21 cellular contexts compared by ENCODE assay signal in genomic region chr11:66218026-66218425, GRCh38. TPM values are rescaled to one million over a fixed set of nuclear protein-coding genes. Genes with fewer than 3 reads are reported as not detected.
DNase-seq lines count a peak whose midpoint lies in the region; ATAC-seq, FAIRE-seq and TF ChIP-seq lines count a peak whose summit lies in the region.
"Had no signal": no experiment of that assay in that cellular context is flagged by ENCODE, and none has a peak within 500 bp of the region (broad histone marks: within the 10 kb centered on the region; RNA-seq: fewer than 3 reads in every experiment).

No MANE protein-coding gene starts in this region.

- peaks cover 6 to 78% (median 30%) of the 10 kb centered on the region in 3 donors for H3K36me3 Mint-ChIP-seq in CD8-positive, alpha-beta memory T cell
- peaks cover 32% of the 10 kb centered on the region for H3K36me3 Mint-ChIP-seq in activated CD4-positive, alpha-beta memory T cell treated with anti-CD3 and anti-CD28 coated beads for 36 hours
- H3K36me3 Mint-ChIP-seq in memory B cell, result peaks cover 31% of the 10 kb centered on the region

- no peak overlapping the region for H3K27ac ChIP-seq in CD8-positive, alpha-beta memory T cell (ENCODE audit: low read depth, low read length)
- H3K27ac ChIP-seq: 22Rv1, skin epidermis, thyroid gland had no signal

- TF ChIP-seq POLR2A in GM12891 (IDR thresholded peaks at IDR 0.05; ENCODE audit: low read depth, low read length), result no peak

- ATAC-seq in memory B cell (ENCODE audit: low read depth) (no peak), GM19324 (IDR thresholded peaks at IDR 0.05; ENCODE audit: low FRiP score, unreplicated experiment) (no peak), GM21360 (IDR thresholded peaks at IDR 0.05; ENCODE audit: unreplicated experiment) (no peak)
- ATAC-seq: GM23338 had no signal

- H3K4me1 ChIP-seq in CD8-positive, alpha-beta memory T cell (ENCODE audit: insufficient read depth, low read length), result peaks cover 9% of the 10 kb centered on the region
- H3K4me1 ChIP-seq: thyroid gland had no signal

- peaks cover 8 to 13% (median 12%) of the 10 kb centered on the region in 3 donors for H3K4me1 Mint-ChIP-seq in CD8-positive, alpha-beta memory T cell
- peaks cover 14% of the 10 kb centered on the region for H3K4me1 Mint-ChIP-seq in activated CD4-positive, alpha-beta memory T cell treated with anti-CD3 and anti-CD28 coated beads for 36 hours (ENCODE audit: low read depth)
- peaks cover 12% of the 10 kb centered on the region for H3K4me1 Mint-ChIP-seq in memory B cell

- CTCF ChIA-PET in CD8-positive, alpha-beta memory T cell (lab: Charles Lee), result interaction anchor here (1.4 kb wide), 1 partner anchor 41 kb away, joined by 3 read pairs; no protein-coding TSS in a partner anchor
- CTCF ChIA-PET in activated CD4-positive, alpha-beta memory T cell treated with anti-CD3 and anti-CD28 coated beads for 36 hours (lab: Charles Lee), result no interaction called here

- peak; percentile 45 for DNase-seq in NCI-H146 (lab: John Stamatoyannopoulos, UW)
- DNase-seq in NCI-H146 treated with DMSO at 0.1 percent for 48 hours (lab: John Stamatoyannopoulos, UW; ENCODE audit: unreplicated experiment), result no peak
- DNase-seq in CD8-positive, alpha-beta memory T cell, result no peak
- peak; percentile 4 for DNase-seq in activated CD4-positive, alpha-beta memory T cell treated with anti-CD3 and anti-CD28 coated beads for 36 hours
- DNase-seq in memory B cell (ENCODE audit: low spot score in 2 of 2), result no peak
- DNase-seq in GM12891 (ENCODE audit: insufficient read length, low spot score), result no peak
- DNase-seq: DMS153; IMR-90; MV-4-11; NCI-H2081; NCI-H524 treated with DMSO at 0.1 percent for 48 hours; OCI-M1; stimulated activated CD4-positive, alpha-beta T cell treated with anti-CD3 and anti-CD28 coated beads, Interleukin-4, amount 100 ng/mL, for 24 hours; thyroid gland had no signal

- peaks cover 0 to 2% of the 10 kb centered on the region in 2 donors for H3K27me3 Mint-ChIP-seq in CD8-positive, alpha-beta memory T cell
- H3K27me3 Mint-ChIP-seq in activated CD4-positive, alpha-beta memory T cell treated with anti-CD3 and anti-CD28 coated beads for 36 hours, result no peaks in the 10 kb centered on the region
- no peaks in the 10 kb centered on the region for H3K27me3 Mint-ChIP-seq in memory B cell

- no peak overlapping the region for H3K4me3 Mint-ChIP-seq in CD8-positive, alpha-beta memory T cell
- no peak overlapping the region for H3K4me3 Mint-ChIP-seq in activated CD4-positive, alpha-beta memory T cell treated with anti-CD3 and anti-CD28 coated beads for 36 hours
- no peak overlapping the region for H3K4me3 Mint-ChIP-seq in memory B cell
- H3K4me3 Mint-ChIP-seq: GM23338 had no signal

- H3K27ac Mint-ChIP-seq in CD8-positive, alpha-beta memory T cell, result peak overlapping the region in 5 of 8 donors; percentile 9 to 88 (median 48)
- H3K27ac Mint-ChIP-seq in activated CD4-positive, alpha-beta memory T cell treated with anti-CD3 and anti-CD28 coated beads for 36 hours, result peak overlapping the region; percentile 28
- peak overlapping the region; percentile 54 for H3K27ac Mint-ChIP-seq in memory B cell
- H3K27ac Mint-ChIP-seq: GM23338 had no signal

- FAIRE-seq in GM12891 (lab: Jason Lieb, UNC), result no peak

- POLR2A ChIA-PET in CD8-positive, alpha-beta memory T cell (lab: Charles Lee), result no interaction called here
- POLR2A ChIA-PET in activated CD4-positive, alpha-beta memory T cell treated with anti-CD3 and anti-CD28 coated beads for 36 hours (lab: Charles Lee), result no interaction called here

- intact Hi-C loops in activated CD4-positive, alpha-beta memory T cell treated with anti-CD3 and anti-CD28 coated beads for 36 hours (cut with micrococcal nuclease), result no loop called here

- H3K36me3 ChIP-seq in CD8-positive, alpha-beta memory T cell (ENCODE audit: insufficient read depth, low read length), result peaks cover 51% of the 10 kb centered on the region

- no peaks in the 10 kb centered on the region for H3K27me3 ChIP-seq in CD8-positive, alpha-beta memory T cell (ENCODE audit: insufficient read depth, low read length, poor library complexity, severe bottlenecking)
- H3K27me3 ChIP-seq: thyroid gland had no signal

- no peaks in the 10 kb centered on the region for H3K9me3 ChIP-seq in CD8-positive, alpha-beta memory T cell (ENCODE audit: low read length)
- H3K9me3 ChIP-seq: thyroid gland had no signal

- H3K4me3 ChIP-seq in CD8-positive, alpha-beta memory T cell (ENCODE audit: low read length), result no peak overlapping the region
- H3K4me3 ChIP-seq: GM23338, skin epidermis, thyroid gland had no signal

- H3K9me3 Mint-ChIP-seq in CD8-positive, alpha-beta memory T cell, result no peaks in the 10 kb centered on the region
- no peaks in the 10 kb centered on the region for H3K9me3 Mint-ChIP-seq in activated CD4-positive, alpha-beta memory T cell treated with anti-CD3 and anti-CD28 coated beads for 36 hours
- no peaks in the 10 kb centered on the region for H3K9me3 Mint-ChIP-seq in memory B cell
- H3K9me3 Mint-ChIP-seq: GM23338 had no signal

TF ChIP-seq in GM12891, 5 proteins besides CTCF, POLR2A, EP300 and RAD21:
- TF ChIP-seq PAX5 (IDR thresholded peaks at IDR 0.05; ENCODE audit: insufficient read depth, low read length, severe bottlenecking) (no peak), POU2F2 (IDR thresholded peaks at IDR 0.05; ENCODE audit: low read depth, low read length) (no peak), TAF1 (IDR thresholded peaks at IDR 0.05; ENCODE audit: low read depth, low read length) (no peak), SPI1 (IDR thresholded peaks at IDR 0.05; ENCODE audit: low read depth, low read length) (no peak), POLR2AphosphoS5 (IDR thresholded peaks at IDR 0.05; ENCODE audit: low read depth, low read length) (no peak)

RNA-seq across cellular contexts. Expression of gene KLC2, which starts 39.5 kb away (rescaled TPM):
- 10 to 100 TPM; 61.6 to 65.9 TPM for total RNA-seq in CD8-positive, alpha-beta memory T cell
- 11.9 TPM for polyA plus RNA-seq in CD8-positive, alpha-beta memory T cell
- 10 to 100 TPM; 40.5 to 44.8 TPM for total RNA-seq in activated CD4-positive, alpha-beta memory T cell treated with anti-CD3 and anti-CD28 coated beads for 36 hours
- polyA plus RNA-seq in GM12891 (2012; ENCODE audit: low read depth, missing spikeins), result 13.8 TPM

RNA-seq across cellular contexts. Expression of gene RAB1B, which starts 50.4 kb away (rescaled TPM):
- total RNA-seq in CD8-positive, alpha-beta memory T cell, result 100 to 1,000 TPM; 119 to 125 TPM
- polyA plus RNA-seq in CD8-positive, alpha-beta memory T cell, result 18.6 TPM
- 100 to 1,000 TPM; 118 to 124 TPM for total RNA-seq in activated CD4-positive, alpha-beta memory T cell treated with anti-CD3 and anti-CD28 coated beads for 36 hours
- 94.6 TPM for polyA plus RNA-seq in GM12891 (2012; ENCODE audit: low read depth, missing spikeins)

RNA-seq across cellular contexts. Expression of gene CNIH2, which starts 59.9 kb away (rescaled TPM):
- total RNA-seq in CD8-positive, alpha-beta memory T cell, result 1 to 10 TPM; 2.7 to 2.8 TPM
- polyA plus RNA-seq in CD8-positive, alpha-beta memory T cell, result not detected
- total RNA-seq in activated CD4-positive, alpha-beta memory T cell treated with anti-CD3 and anti-CD28 coated beads for 36 hours, result 1 to 10 TPM in 1 of 2 experiments, under 1 TPM in 1; 0.39 to 1.5 TPM
- 1.4 TPM for polyA plus RNA-seq in GM12891 (2012; ENCODE audit: low read depth, missing spikeins)
- total RNA-seq: bronchial epithelial cell, posterior vena cava, thyroid gland had no signal

Comparison
In these comparisons a context has a peak if more than half of its experiments do, and no peak if none do; other contexts are left out.
1. DNase-seq: peak in NCI-H146 (single experiment) and activated CD4-positive, alpha-beta memory T cell treated with anti-CD3 and anti-CD28 coated beads for 36 hours (single experiment); none in NCI-H146 treated with DMSO at 0.1 percent for 48 hours (single experiment), CD8-positive, alpha-beta memory T cell (0 of 5), memory B cell (0 of 2) and GM12891 (single experiment).
2. Peak in every context shown above with its lines, with median percentiles within 50 percentile points of each other: H3K27ac Mint-ChIP-seq.